20 cellular contexts compared by ENCODE assay signal in genomic region chr10:132076578-132077081, GRCh38. TPM values are rescaled to one million over a fixed set of nuclear protein-coding genes. Genes with fewer than 3 reads are reported as not detected.
DNase-seq lines count a peak whose midpoint lies in the region; ATAC-seq and TF ChIP-seq lines count a peak whose summit lies in the region.
"Had no signal": no experiment of that assay in that cellular context is flagged by ENCODE, and none has a peak within 500 bp of the region (broad histone marks: within the 10 kb centered on the region; RNA-seq: fewer than 3 reads in every experiment).

No MANE protein-coding gene starts in this region.

- TF ChIP-seq CTCF in right atrium auricular region (IDR thresholded peaks at IDR 0.05) (no peak), foreskin keratinocyte (conservative IDR thresholded peaks at IDR 0.05) (no peak)

- no peaks in the 10 kb centered on the region for H3K4me1 Mint-ChIP-seq in natural killer cell treated with Interleukin-12 subunit alpha and Interleukin-12 subunit beta and Interleukin-15 and Interleukin-18, amount 100 ng/mL, for 72 hours (ENCODE audit: low read depth in 2 of 2)

- H3K4me1 ChIP-seq in right atrium auricular region = no peaks in the 10 kb centered on the region
- H3K4me1 ChIP-seq in foreskin keratinocyte = no peaks in the 10 kb centered on the region
- no peaks in the 10 kb centered on the region for H3K4me1 ChIP-seq in aorta (ENCODE audit: control insufficient read depth in 1 of 2, insufficient read depth in 2 of 2, low read length in 2 of 2)

- ATAC-seq in left cardiac atrium (no peak), foreskin keratinocyte (peak; percentile 8), aorta (ENCODE audit: low FRiP score) (no peak), GM21526 (IDR thresholded peaks at IDR 0.05; ENCODE audit: low FRiP score, unreplicated experiment) (no peak), GM21390 (IDR thresholded peaks at IDR 0.05; ENCODE audit: unreplicated experiment) (no peak)
- peak; percentile 41 to 64 for ATAC-seq in natural killer cell treated with Interleukin-12 subunit alpha and Interleukin-12 subunit beta and Interleukin-15 and Interleukin-18, amount 100 ng/mL, for 72 hours
- ATAC-seq: GM23338 had no signal

- WGBS in aorta, 2 donors = 88 to 94% methylated on average over 19 of the region's 19 CpGs

- no peaks in the 10 kb centered on the region for H3K9me3 Mint-ChIP-seq in natural killer cell treated with Interleukin-12 subunit alpha and Interleukin-12 subunit beta and Interleukin-15 and Interleukin-18, amount 100 ng/mL, for 72 hours
- H3K9me3 Mint-ChIP-seq: CD4-positive, alpha-beta T cell had no signal

- H3K27ac Mint-ChIP-seq in natural killer cell treated with Interleukin-12 subunit alpha and Interleukin-12 subunit beta and Interleukin-15 and Interleukin-18, amount 100 ng/mL, for 72 hours = no peak overlapping the region
- H3K27ac Mint-ChIP-seq: CD4-positive, alpha-beta T cell had no signal

- no peaks in the 10 kb centered on the region for H3K36me3 Mint-ChIP-seq in natural killer cell treated with Interleukin-12 subunit alpha and Interleukin-12 subunit beta and Interleukin-15 and Interleukin-18, amount 100 ng/mL, for 72 hours

- H3K4me3 ChIP-seq in right atrium auricular region (no peak overlapping the region), aorta (ENCODE audit: low read length in 2 of 2) (no peak overlapping the region)
- H3K4me3 ChIP-seq: GM23338 had no signal

- intact Hi-C loops in left cardiac atrium (cut with DNase I) = no loop called here
- intact Hi-C loops in aorta (cut with DNase I) = no loop called here

- DNase-seq in right atrium auricular region (ENCODE audit: low spot score) = peak; percentile 34
- no peak for DNase-seq in left cardiac atrium
- DNase-seq in foreskin keratinocyte = no peak
- no peak for DNase-seq in natural killer cell treated with Interleukin-12 subunit alpha and Interleukin-12 subunit beta and Interleukin-15 and Interleukin-18, amount 100 ng/mL, for 72 hours (ENCODE audit: low spot score)
- peak; percentile 38 to 70 for DNase-seq in aorta
- no peak for DNase-seq in OCI-M1 (lab: John Stamatoyannopoulos, UW)
- DNase-seq: CD4-positive, alpha-beta T cell; COR-L47; DMS79 treated with DMSO at 0.1 percent for 48 hours; HCEC 1CT; IMR-90; Karpas-422; NCI-H1694; NCI-H2081; NCI-H2171; NCI-H526; SHP77 had no signal

- H3K27ac ChIP-seq in right atrium auricular region (no peak overlapping the region), foreskin keratinocyte (no peak overlapping the region), aorta (ENCODE audit: low read depth in 1 of 2, low read length in 2 of 2) (no peak overlapping the region)

- H3K9me3 ChIP-seq in right atrium auricular region (peaks cover 0 to 12% of the 10 kb centered on the region in 2 donors), aorta (ENCODE audit: control insufficient read depth, low read length) (no peaks in the 10 kb centered on the region)

- H3K27me3 Mint-ChIP-seq in natural killer cell treated with Interleukin-12 subunit alpha and Interleukin-12 subunit beta and Interleukin-15 and Interleukin-18, amount 100 ng/mL, for 72 hours = peaks cover 24 to 45% of the 10 kb centered on the region in 2 donors

- H3K4me3 Mint-ChIP-seq in natural killer cell treated with Interleukin-12 subunit alpha and Interleukin-12 subunit beta and Interleukin-15 and Interleukin-18, amount 100 ng/mL, for 72 hours = no peak overlapping the region
- H3K4me3 Mint-ChIP-seq: CD4-positive, alpha-beta T cell; GM23338 had no signal

- no peaks in the 10 kb centered on the region for H3K36me3 ChIP-seq in right atrium auricular region
- H3K36me3 ChIP-seq in aorta (ENCODE audit: control insufficient read depth in 1 of 2, insufficient read depth in 2 of 2, low read length in 1 of 2) = no peaks in the 10 kb centered on the region

- H3K27me3 ChIP-seq in right atrium auricular region (no peaks in the 10 kb centered on the region), foreskin keratinocyte (no peaks in the 10 kb centered on the region), aorta (ENCODE audit: control insufficient read depth in 1 of 2, insufficient read depth in 2 of 2, low read length in 1 of 2) (no peaks in the 10 kb centered on the region)

RNA-seq across cellular contexts. Expression of gene JAKMIP3, which starts 10.9 kb away (rescaled TPM):
- total RNA-seq in right atrium auricular region = under 1 TPM; 0.20 to 0.44 TPM
- total RNA-seq in left cardiac atrium = 1 to 10 TPM in 1 of 2 donors, under 1 TPM in 1; 0.44 to 1.1 TPM
- total RNA-seq in foreskin keratinocyte = 0.04 TPM in 1 of 2 replicates, not detected in the other
- not detected in 2 replicates for polyA plus RNA-seq in foreskin keratinocyte
- under 1 TPM in 1 of 2 donors, not detected in 1; 0.05 TPM for total RNA-seq in natural killer cell treated with Interleukin-12 subunit alpha and Interleukin-12 subunit beta and Interleukin-15 and Interleukin-18, amount 100 ng/mL, for 72 hours
- total RNA-seq in aorta = under 1 TPM; 0.23 to 0.99 TPM
- polyA plus RNA-seq in aorta = under 1 TPM in 1 of 2 donors, not detected in 1; 0.36 TPM

Comparison
In these comparisons a context has a peak if more than half of its experiments do, and no peak if none do; other contexts are left out.
1. DNase-seq: peak in right atrium auricular region (single experiment) and aorta (2 of 2); none in left cardiac atrium (single experiment), foreskin keratinocyte (0 of 2), natural killer cell treated with Interleukin-12 subunit alpha and Interleukin-12 subunit beta and Interleukin-15 and Interleukin-18, amount 100 ng/mL, for 72 hours (single experiment) and OCI-M1 (single experiment).
2. ATAC-seq: peak in foreskin keratinocyte (single experiment) and natural killer cell treated with Interleukin-12 subunit alpha and Interleukin-12 subunit beta and Interleukin-15 and Interleukin-18, amount 100 ng/mL, for 72 hours (2 of 2); none in left cardiac atrium (0 of 2), aorta (single experiment), GM21526 (single experiment) and GM21390 (single experiment).